In the genomic region with DNA sequence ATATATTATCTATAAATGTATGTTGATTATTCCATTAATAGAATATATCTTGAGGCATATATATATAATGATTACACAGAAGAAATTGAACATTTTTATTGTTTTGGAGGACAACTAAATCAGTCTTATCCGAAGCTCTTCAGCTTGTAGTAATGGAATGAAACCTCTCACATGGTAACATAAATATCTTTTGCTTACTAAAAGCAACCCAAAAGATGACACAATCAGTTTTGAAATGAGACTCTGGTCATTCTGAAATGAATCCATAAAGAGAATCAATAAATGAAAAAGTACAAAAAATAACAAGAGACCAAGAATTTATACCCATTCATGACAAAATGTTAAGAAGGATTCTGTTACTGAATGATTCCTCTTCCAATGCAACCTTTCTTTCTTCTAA, we compare ENCODE assay signal across 1 cellular context.
TF ChIP-seq lines count a peak whose summit lies in the region.

No MANE protein-coding gene starts in this region.

TF ChIP-seq in GM12878, 131 proteins besides CTCF, POLR2A, EP300 and RAD21:
- TF ChIP-seq, protein P1, sequence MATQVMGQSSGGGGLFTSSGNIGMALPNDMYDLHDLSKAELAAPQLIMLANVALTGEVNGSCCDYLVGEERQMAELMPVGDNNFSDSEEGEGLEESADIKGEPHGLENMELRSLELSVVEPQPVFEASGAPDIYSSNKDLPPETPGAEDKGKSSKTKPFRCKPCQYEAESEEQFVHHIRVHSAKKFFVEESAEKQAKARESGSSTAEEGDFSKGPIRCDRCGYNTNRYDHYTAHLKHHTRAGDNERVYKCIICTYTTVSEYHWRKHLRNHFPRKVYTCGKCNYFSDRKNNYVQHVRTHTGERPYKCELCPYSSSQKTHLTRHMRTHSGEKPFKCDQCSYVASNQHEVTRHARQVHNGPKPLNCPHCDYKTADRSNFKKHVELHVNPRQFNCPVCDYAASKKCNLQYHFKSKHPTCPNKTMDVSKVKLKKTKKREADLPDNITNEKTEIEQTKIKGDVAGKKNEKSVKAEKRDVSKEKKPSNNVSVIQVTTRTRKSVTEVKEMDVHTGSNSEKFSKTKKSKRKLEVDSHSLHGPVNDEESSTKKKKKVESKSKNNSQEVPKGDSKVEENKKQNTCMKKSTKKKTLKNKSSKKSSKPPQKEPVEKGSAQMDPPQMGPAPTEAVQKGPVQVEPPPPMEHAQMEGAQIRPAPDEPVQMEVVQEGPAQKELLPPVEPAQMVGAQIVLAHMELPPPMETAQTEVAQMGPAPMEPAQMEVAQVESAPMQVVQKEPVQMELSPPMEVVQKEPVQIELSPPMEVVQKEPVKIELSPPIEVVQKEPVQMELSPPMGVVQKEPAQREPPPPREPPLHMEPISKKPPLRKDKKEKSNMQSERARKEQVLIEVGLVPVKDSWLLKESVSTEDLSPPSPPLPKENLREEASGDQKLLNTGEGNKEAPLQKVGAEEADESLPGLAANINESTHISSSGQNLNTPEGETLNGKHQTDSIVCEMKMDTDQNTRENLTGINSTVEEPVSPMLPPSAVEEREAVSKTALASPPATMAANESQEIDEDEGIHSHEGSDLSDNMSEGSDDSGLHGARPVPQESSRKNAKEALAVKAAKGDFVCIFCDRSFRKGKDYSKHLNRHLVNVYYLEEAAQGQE (IDR thresholded peaks at IDR 0.05; ENCODE audit: low read depth, low read length), result no peak
- no peak for TF ChIP-seq EGR1 (IDR thresholded peaks at IDR 0.05; ENCODE audit: borderline replicate concordance in 1 of 2, low read depth in 2 of 2, low read length in 2 of 2)
- no peak for TF ChIP-seq SIX5 (IDR thresholded peaks at IDR 0.05; ENCODE audit: low read depth, low read length, severe bottlenecking)
- TF ChIP-seq RUNX3 (IDR thresholded peaks at IDR 0.05; ENCODE audit: low read length), result peak; percentile 32; the same call in 1 of the 2 replicates
- TF ChIP-seq SUZ12 (IDR thresholded peaks at IDR 0.05; ENCODE audit: unreplicated experiment), result no peak
- TF ChIP-seq, protein P2, sequence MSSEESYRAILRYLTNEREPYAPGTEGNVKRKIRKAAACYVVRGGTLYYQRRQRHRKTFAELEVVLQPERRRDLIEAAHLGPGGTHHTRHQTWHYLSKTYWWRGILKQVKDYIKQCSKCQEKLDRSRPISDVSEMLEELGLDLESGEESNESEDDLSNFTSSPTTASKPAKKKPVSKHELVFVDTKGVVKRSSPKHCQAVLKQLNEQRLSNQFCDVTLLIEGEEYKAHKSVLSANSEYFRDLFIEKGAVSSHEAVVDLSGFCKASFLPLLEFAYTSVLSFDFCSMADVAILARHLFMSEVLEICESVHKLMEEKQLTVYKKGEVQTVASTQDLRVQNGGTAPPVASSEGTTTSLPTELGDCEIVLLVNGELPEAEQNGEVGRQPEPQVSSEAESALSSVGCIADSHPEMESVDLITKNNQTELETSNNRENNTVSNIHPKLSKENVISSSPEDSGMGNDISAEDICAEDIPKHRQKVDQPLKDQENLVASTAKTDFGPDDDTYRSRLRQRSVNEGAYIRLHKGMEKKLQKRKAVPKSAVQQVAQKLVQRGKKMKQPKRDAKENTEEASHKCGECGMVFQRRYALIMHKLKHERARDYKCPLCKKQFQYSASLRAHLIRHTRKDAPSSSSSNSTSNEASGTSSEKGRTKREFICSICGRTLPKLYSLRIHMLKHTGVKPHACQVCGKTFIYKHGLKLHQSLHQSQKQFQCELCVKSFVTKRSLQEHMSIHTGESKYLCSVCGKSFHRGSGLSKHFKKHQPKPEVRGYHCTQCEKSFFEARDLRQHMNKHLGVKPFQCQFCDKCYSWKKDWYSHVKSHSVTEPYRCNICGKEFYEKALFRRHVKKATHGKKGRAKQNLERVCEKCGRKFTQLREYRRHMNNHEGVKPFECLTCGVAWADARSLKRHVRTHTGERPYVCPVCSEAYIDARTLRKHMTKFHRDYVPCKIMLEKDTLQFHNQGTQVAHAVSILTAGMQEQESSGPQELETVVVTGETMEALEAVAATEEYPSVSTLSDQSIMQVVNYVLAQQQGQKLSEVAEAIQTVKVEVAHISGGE (CRISPR knock-in tag; IDR thresholded peaks at IDR 0.05), result no peak
- TF ChIP-seq TCF3 (IDR thresholded peaks at IDR 0.05; ENCODE audit: borderline replicate concordance, insufficient read depth, low read depth, low read length), result no peak
- TF ChIP-seq EZH2 (IDR thresholded peaks at IDR 0.05; ENCODE audit: borderline replicate concordance, control insufficient read depth, low read depth, low read length), result no peak
- TF ChIP-seq FOS (IDR thresholded peaks at IDR 0.05; ENCODE audit: borderline replicate concordance, extremely low read depth, insufficient read length), result no peak
- peak; percentile 64; the same call in 1 of the 2 replicates for TF ChIP-seq NFIC (IDR thresholded peaks at IDR 0.05; ENCODE audit: low read depth, low read length)
- no peak for TF ChIP-seq NFYA (IDR thresholded peaks at IDR 0.05; ENCODE audit: borderline replicate concordance, low read depth, low read length)
- TF ChIP-seq, protein P3, sequence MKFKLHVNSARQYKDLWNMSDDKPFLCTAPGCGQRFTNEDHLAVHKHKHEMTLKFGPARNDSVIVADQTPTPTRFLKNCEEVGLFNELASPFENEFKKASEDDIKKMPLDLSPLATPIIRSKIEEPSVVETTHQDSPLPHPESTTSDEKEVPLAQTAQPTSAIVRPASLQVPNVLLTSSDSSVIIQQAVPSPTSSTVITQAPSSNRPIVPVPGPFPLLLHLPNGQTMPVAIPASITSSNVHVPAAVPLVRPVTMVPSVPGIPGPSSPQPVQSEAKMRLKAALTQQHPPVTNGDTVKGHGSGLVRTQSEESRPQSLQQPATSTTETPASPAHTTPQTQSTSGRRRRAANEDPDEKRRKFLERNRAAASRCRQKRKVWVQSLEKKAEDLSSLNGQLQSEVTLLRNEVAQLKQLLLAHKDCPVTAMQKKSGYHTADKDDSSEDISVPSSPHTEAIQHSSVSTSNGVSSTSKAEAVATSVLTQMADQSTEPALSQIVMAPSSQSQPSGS (IDR thresholded peaks at IDR 0.05; ENCODE audit: low read length), result peak; percentile 61; the same call in 1 of the 2 replicates
- TF ChIP-seq BCL11A (IDR thresholded peaks at IDR 0.05; ENCODE audit: low read depth, low read length), result peak; percentile 31; the same call in 1 of the 2 replicates
- TF ChIP-seq, protein P4, sequence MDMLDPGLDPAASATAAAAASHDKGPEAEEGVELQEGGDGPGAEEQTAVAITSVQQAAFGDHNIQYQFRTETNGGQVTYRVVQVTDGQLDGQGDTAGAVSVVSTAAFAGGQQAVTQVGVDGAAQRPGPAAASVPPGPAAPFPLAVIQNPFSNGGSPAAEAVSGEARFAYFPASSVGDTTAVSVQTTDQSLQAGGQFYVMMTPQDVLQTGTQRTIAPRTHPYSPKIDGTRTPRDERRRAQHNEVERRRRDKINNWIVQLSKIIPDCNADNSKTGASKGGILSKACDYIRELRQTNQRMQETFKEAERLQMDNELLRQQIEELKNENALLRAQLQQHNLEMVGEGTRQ (IDR thresholded peaks at IDR 0.05; ENCODE audit: borderline replicate concordance, low read depth, low read length), result no peak
- TF ChIP-seq CREM (IDR thresholded peaks at IDR 0.05; ENCODE audit: low read depth), result 0 out of 2 replicates have a peak, but pooled peaks have one; percentile 19
- no peak for TF ChIP-seq MEF2A (IDR thresholded peaks at IDR 0.05; ENCODE audit: insufficient read depth, low read depth, low read length)
- TF ChIP-seq JUNB (IDR thresholded peaks at IDR 0.05), result peak; percentile 96
- TF ChIP-seq MXI1 (IDR thresholded peaks at IDR 0.05; ENCODE audit: low read depth, low read length), result no peak
TF ChIP-seq in GM12878: peak in this region for 6.
